Comparison of ENCODE assay signal across 8 cellular contexts in the genomic region with DNA sequence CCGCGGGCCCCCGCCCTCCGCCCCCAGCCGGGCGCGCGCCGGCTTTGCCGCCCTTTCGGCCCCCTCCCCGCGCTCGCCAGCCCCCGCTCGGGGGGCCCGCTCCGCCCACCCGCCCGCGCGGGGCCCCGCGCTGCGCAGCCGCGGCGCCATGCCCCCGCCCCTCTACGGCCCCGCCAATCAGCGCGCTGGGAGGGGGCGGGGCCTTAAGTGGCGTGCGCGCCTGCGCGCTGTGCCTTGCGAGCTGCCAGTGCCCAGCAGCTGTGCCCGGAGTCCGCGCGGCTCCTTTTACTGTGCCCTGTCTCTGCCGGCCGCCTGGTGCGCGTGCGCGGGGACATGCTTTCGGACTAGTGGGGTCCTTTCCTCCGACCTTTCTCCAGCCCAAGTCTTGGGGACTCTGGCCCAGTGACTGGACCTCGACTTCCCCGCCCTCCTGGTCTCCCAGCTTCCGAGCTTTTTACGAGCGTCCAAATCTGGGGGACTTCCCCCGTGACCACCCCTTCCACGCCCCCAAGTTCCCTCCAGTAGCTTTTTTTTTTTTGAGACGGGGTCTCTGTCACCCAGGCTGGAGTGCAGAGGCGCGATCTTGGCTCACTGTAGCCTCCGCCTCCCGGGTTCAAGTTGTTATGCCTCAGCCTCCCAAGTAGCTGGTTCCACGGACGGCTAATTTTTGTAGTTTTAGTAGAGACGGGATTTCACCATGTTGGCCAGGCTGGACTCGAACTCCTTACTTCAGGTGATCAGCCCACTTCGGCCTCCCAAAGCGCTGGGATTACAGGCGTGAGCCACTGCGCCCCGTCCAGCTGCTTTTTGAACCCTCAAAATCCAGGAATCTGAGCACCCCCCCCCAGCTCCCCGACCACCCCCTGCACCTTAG. TPM values are rescaled to one million over a fixed set of nuclear protein-coding genes. Genes with fewer than 3 reads are reported as not detected.
A peak's percentile ranks its signal among the peaks of the same experiment; 100 is the strongest.
DNase-seq lines count a peak whose midpoint lies in the region; ATAC-seq and TF ChIP-seq lines count a peak whose summit lies in the region.

A gene with protein sequence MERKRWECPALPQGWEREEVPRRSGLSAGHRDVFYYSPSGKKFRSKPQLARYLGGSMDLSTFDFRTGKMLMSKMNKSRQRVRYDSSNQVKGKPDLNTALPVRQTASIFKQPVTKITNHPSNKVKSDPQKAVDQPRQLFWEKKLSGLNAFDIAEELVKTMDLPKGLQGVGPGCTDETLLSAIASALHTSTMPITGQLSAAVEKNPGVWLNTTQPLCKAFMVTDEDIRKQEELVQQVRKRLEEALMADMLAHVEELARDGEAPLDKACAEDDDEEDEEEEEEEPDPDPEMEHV (minus strand): TSS at position 111 of the 874 bp plus-strand sequence. CDS start 234 bp downstream, outside the sequence.

- ATAC-seq in GM19035 (IDR thresholded peaks at IDR 0.05; ENCODE audit: unreplicated experiment): peak; percentile 67
- peak; percentile 69 for ATAC-seq in HG03354 (IDR thresholded peaks at IDR 0.05; ENCODE audit: poor library complexity, severe bottlenecking, unreplicated experiment)

- peak within 1 kb of the TSS; percentile 95 for H3K27ac Mint-ChIP-seq in chondrocyte (ENCODE audit: unreplicated experiment)

- DNase-seq in AG09309 (ENCODE audit: low read depth) (peak; percentile 69), NCI-H446 treated with DMSO at 0.1 percent for 48 hours (lab: John Stamatoyannopoulos, UW) (peak; percentile 88), chondrocyte (ENCODE audit: low spot score) (no peak), kidney tubule cell (ENCODE audit: low spot score) (peak; percentile 94)
- DNase-seq in activated CD4-positive, alpha-beta T cell treated with anti-CD3 and anti-CD28 coated beads for 1 hour: peak; percentile 80
- DNase-seq in stimulated activated CD4-positive, alpha-beta T cell treated with anti-CD3 and anti-CD28 coated beads, Interleukin-1b, Interleukin-23, amount 100 ng/mL, for 1 hour (ENCODE audit: low read depth in 2 of 2): peak; percentile 77 to 79

- H3K4me1 Mint-ChIP-seq in chondrocyte (ENCODE audit: low read depth): peaks cover 24% of the 10 kb centered on the region

- H3K36me3 Mint-ChIP-seq in chondrocyte (ENCODE audit: low read depth): peaks cover 6% of the 10 kb centered on the region

- peak within 1 kb of the TSS; percentile 89 for H3K4me3 Mint-ChIP-seq in chondrocyte (ENCODE audit: unreplicated experiment)

- no peaks in the 10 kb centered on the region for H3K27me3 Mint-ChIP-seq in chondrocyte (ENCODE audit: low read depth)

- H3K9me3 Mint-ChIP-seq in chondrocyte (ENCODE audit: low read depth): no peaks in the 10 kb centered on the region

- no peak for TF ChIP-seq CTCF in AG09309 (IDR thresholded peaks at IDR 0.05; ENCODE audit: control insufficient read depth, insufficient read depth, low read depth, low read length, missing control alignments)
- TF ChIP-seq CTCF in chondrocyte (IDR thresholded peaks at IDR 0.05): no peak

- peak within 1 kb of the TSS; percentile 88 for H3K4me3 ChIP-seq in AG09309 (ENCODE audit: control insufficient read depth, low read depth, low read length)

RNA-seq across cellular contexts. Expression of the gene that starts here (rescaled TPM):
- 83.6 to 101 TPM (median 84.1 TPM) in 3 replicates for total RNA-seq in chondrocyte
